Comparison of ENCODE assay signal across 9 cellular contexts in the genomic region with DNA sequence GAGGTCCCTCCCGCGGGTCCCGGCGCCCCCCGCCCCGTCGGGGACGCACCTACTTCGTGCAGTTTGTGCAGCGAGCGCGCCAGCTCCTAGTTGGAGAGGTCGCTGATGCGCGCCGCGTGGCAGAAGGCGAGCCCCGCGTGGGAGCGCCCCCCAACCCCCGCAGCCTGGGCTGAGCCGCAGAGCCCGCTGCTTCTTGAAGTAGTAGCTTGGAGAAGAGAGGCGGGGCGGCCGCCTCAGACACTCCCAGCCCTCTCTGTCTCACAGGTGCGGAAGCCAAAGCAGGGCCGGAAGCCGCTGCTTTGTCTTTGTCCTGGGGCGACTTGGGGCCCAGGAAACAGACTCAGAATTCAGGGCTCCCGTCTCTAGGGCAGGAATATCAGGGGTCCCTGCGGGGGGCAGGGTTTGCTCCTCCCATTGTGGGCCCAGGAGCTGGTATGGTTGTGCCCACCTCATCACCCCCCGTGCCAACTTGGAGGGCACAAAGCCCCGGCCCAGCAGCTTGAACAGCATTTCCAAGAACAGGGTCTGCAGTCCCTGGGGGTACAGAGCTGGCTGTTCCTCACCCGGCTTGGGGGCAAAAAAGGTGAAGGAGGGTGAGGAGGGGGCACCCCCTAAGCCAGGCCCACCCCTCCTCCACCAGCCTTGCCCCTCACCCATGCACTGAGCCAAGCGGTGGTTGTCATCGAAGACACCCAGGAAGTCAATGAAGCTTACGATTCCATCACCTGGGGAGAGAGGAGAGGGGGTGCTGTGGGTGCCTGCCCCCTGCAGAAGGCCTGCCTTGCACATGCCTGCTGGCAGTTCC. TPM values are rescaled to one million over a fixed set of nuclear protein-coding genes. Genes with fewer than 3 reads are reported as not detected.
DNase-seq lines count a peak whose midpoint lies in the region; ATAC-seq and TF ChIP-seq lines count a peak whose summit lies in the region.
"Had no signal": no experiment of that assay in that cellular context is flagged by ENCODE, and none has a peak within 500 bp of the region (broad histone marks: within the 10 kb centered on the region; RNA-seq: fewer than 3 reads in every experiment).

No MANE protein-coding gene starts in this region.

- CTCF ChIA-PET in AG04449 (lab: Yijun Ruan, JAX): interaction anchor here (1.0 to 10.2 kb wide), 9 partner anchors 13 to 146 kb away, joined by 3 to 73 read pairs (median 5); no protein-coding TSS in a partner anchor

- peaks cover 0 to 14% (median 6%) of the 10 kb centered on the region in 3 donors for H3K36me3 Mint-ChIP-seq in immature natural killer cell

- ATAC-seq in HG03439 (IDR thresholded peaks at IDR 0.05; ENCODE audit: unreplicated experiment): peak; percentile 45
- ATAC-seq in GM18519 (IDR thresholded peaks at IDR 0.05; ENCODE audit: low FRiP score, unreplicated experiment): no peak

- no peak for TF ChIP-seq CTCF in AG04449 (IDR thresholded peaks at IDR 0.05; ENCODE audit: insufficient read depth, low read length, missing control alignments)

- H3K4me3 ChIP-seq in AG04449 (ENCODE audit: low read depth, low read length): peak overlapping the region; percentile 56

- peaks cover 6 to 12% (median 8%) of the 10 kb centered on the region in 3 donors for H3K27me3 Mint-ChIP-seq in immature natural killer cell (ENCODE audit: low read depth in 3 of 3)

- POLR2A ChIA-PET in AG04449 (lab: Yijun Ruan, JAX): interaction anchor here (1.1 kb wide), 1 partner anchor 100 kb away, joined by 3 read pairs; the partner anchor contains the start of gene HEXIM1

- in situ Hi-C loops in SK-MEL-5 (cut with HindIII; ENCODE audit: low pct_unique_long_range_greater_than_20kb, low sequenced_read_pairs): no loop called here

- peaks cover 50 to 51% of the 10 kb centered on the region in 2 donors for H3K4me1 Mint-ChIP-seq in immature natural killer cell

- DNase-seq in AG04449 (ENCODE audit: low read depth, low spot score) (no peak), GM19238 (ENCODE audit: insufficient read length, low spot score) (peak; percentile 94), SK-MEL-5 (ENCODE audit: low read depth, low spot score) (peak; percentile 18), amniotic epithelial cell (ENCODE audit: low read depth) (peak; percentile 25), immature natural killer cell (peak; percentile 70 to 77 (median 73))
- DNase-seq in stimulated activated CD4-positive, alpha-beta T cell treated with anti-CD3 and anti-CD28 coated beads, Interleukin-4, amount 100 ng/mL, for 24 hours: peak; percentile 77

- peak overlapping the region; percentile 53 to 85 (median 73) for H3K4me3 Mint-ChIP-seq in immature natural killer cell

- no peaks in the 10 kb centered on the region for H3K9me3 Mint-ChIP-seq in immature natural killer cell

- peak overlapping the region; percentile 89 to 95 (median 91) for H3K27ac Mint-ChIP-seq in immature natural killer cell

RNA-seq across cellular contexts. Expression of gene SPATA32, which starts 13.6 kb away (rescaled TPM):
- total RNA-seq in SK-MEL-5 (2014; rRNA removed; shearing (Covaris generic)): not detected in 2 replicates
- polyA plus RNA-seq in SK-MEL-5 (2015; cell fraction: cytosol; rRNA removed): not detected in 2 replicates
- not detected in 2 replicates for polyA plus RNA-seq in SK-MEL-5 (2015; cell fraction: nucleus; rRNA removed)
- polyA plus RNA-seq in immature natural killer cell: under 1 TPM in 1 of 3 donors, not detected in 2; 0.16 TPM
- total RNA-seq: temporal lobe had no signal

RNA-seq across cellular contexts. Expression of gene FMNL1, which starts 26.6 kb away (rescaled TPM):
- total RNA-seq in SK-MEL-5 (2014; rRNA removed; shearing (Covaris generic)): 0.21 and 0.63 TPM in 2 replicates
- polyA plus RNA-seq in SK-MEL-5 (2015; cell fraction: cytosol; rRNA removed): 1.0 and 1.6 TPM in 2 replicates
- polyA plus RNA-seq in SK-MEL-5 (2015; cell fraction: nucleus; rRNA removed): 0.48 and 1.8 TPM in 2 replicates
- polyA plus RNA-seq in immature natural killer cell: 10 to 100 TPM; 17.6 to 66.7 (median 25.3) TPM
